Comparison of ENCODE assay signal across 40 cellular contexts in genomic region chr13:97712770-97713169, GRCh38.
"Had no signal": no experiment of that assay in that cellular context is flagged by ENCODE, and none has a peak within 500 bp of the region (broad histone marks: within the 10 kb centered on the region; RNA-seq: fewer than 3 reads in every experiment).

No MANE protein-coding gene starts in this region.

- H3K4me1 Mint-ChIP-seq: activated naive CD4-positive, alpha-beta T cell treated with anti-CD3 and anti-CD28 coated beads, Interleukin-2, amount 10 ng/mL, durations not matched to agents 7 days and 5 days; activated naive CD4-positive, alpha-beta T cell treated with anti-CD3 and anti-CD28 coated beads, Interleukin-2, amount 50 U/mL, for 24 hours; activated naive CD8-positive, alpha-beta T cell treated with anti-CD3 and anti-CD28 coated beads for 36 hours; activated naive CD8-positive, alpha-beta T cell treated with anti-CD3 and anti-CD28 coated beads, Interleukin-2, amount 10 ng/mL, durations not matched to agents 7 days and 5 days; activated naive CD8-positive, alpha-beta T cell treated with anti-CD3 and anti-CD28 coated beads, Interleukin-2, amount 50 U/mL, for 24 hours; activated T-helper 17 cell treated with anti-CD3 and anti-CD28 coated beads, Interleukin-2, amount 50 U/mL, for 72 hours; brain; central memory CD8-positive, alpha-beta T cell had no signal

- FAIRE-seq: astrocyte, bronchial epithelial cell had no signal

- H3K36me3 Mint-ChIP-seq: activated naive CD4-positive, alpha-beta T cell treated with anti-CD3 and anti-CD28 coated beads, Interleukin-2, amount 10 ng/mL, durations not matched to agents 7 days and 5 days; activated naive CD4-positive, alpha-beta T cell treated with anti-CD3 and anti-CD28 coated beads, Interleukin-2, amount 50 U/mL, for 24 hours; activated naive CD4-positive, alpha-beta T cell treated with anti-CD3 and anti-CD28 coated beads, Interleukin-2, amount 50 U/mL, for 72 hours; activated naive CD8-positive, alpha-beta T cell; activated naive CD8-positive, alpha-beta T cell treated with anti-CD3 and anti-CD28 coated beads for 36 hours; activated naive CD8-positive, alpha-beta T cell treated with anti-CD3 and anti-CD28 coated beads, Interleukin-2, amount 10 ng/mL, durations not matched to agents 7 days and 5 days; brain had no signal

- H3K27me3 ChIP-seq: adrenal gland, ascending aorta, body of pancreas, brain microvascular endothelial cell, breast epithelium, cardiac muscle cell had no signal

- H3K27me3 Mint-ChIP-seq: activated naive CD4-positive, alpha-beta T cell treated with anti-CD3 and anti-CD28 coated beads, Interleukin-2, amount 10 ng/mL, durations not matched to agents 7 days and 5 days; activated naive CD4-positive, alpha-beta T cell treated with anti-CD3 and anti-CD28 coated beads, Interleukin-2, amount 50 U/mL, for 24 hours; activated T-cell treated with anti-CD3 and anti-CD28 coated beads, Interleukin-2, amount 50 U/mL, for 24 hours; brain; central memory CD8-positive, alpha-beta T cell had no signal

- H3K9me3 ChIP-seq: adrenal gland, body of pancreas, breast epithelium had no signal

- H3K27ac Mint-ChIP-seq: activated naive CD4-positive, alpha-beta T cell treated with anti-CD3 and anti-CD28 coated beads for 36 hours; activated naive CD4-positive, alpha-beta T cell treated with anti-CD3 and anti-CD28 coated beads, Interleukin-2, amount 10 ng/mL, durations not matched to agents 7 days and 5 days; activated naive CD4-positive, alpha-beta T cell treated with anti-CD3 and anti-CD28 coated beads, Interleukin-2, amount 50 U/mL, for 24 hours; activated naive CD4-positive, alpha-beta T cell treated with anti-CD3 and anti-CD28 coated beads, Interleukin-2, amount 50 U/mL, for 72 hours; activated naive CD8-positive, alpha-beta T cell; activated naive CD8-positive, alpha-beta T cell treated with anti-CD3 and anti-CD28 coated beads for 36 hours; activated naive CD8-positive, alpha-beta T cell treated with anti-CD3 and anti-CD28 coated beads, Interleukin-2, amount 10 ng/mL, durations not matched to agents 7 days and 5 days; activated naive CD8-positive, alpha-beta T cell treated with anti-CD3 and anti-CD28 coated beads, Interleukin-2, amount 50 U/mL, for 24 hours; activated T-cell treated with anti-CD3 and anti-CD28 coated beads, Interleukin-2, amount 50 U/mL, for 24 hours; activated T-cell treated with anti-CD3 and anti-CD28 coated beads, Interleukin-2, amount 50 U/mL, for 72 hours; activated T-helper 1 cell treated with anti-CD3 and anti-CD28 coated beads, Interleukin-12 subunit alpha, Interleukin-12 subunit beta, Interleukin-2, Interleukin-4 antibody, amounts not matched to agents 30 ng/mL and 10 ng/mL and 1 ng/mL, durations not matched to agents 14 hours and 24 hours and 36 hours; activated T-helper 17 cell treated with anti-CD3 and anti-CD28 coated beads, Interleukin-2, amount 50 U/mL, for 72 hours; activated T-helper 2 cell treated with anti-CD3 and anti-CD28 coated beads, Interferon-gamma antibody, Interleukin-2, Interleukin-4, amounts not matched to agents 10 μg/mL and 5 μg/mL and 100 μg/mL, durations not matched to agents 14 hours and 24 hours and 36 hours; brain had no signal

- H3K36me3 ChIP-seq: adrenal gland, ascending aorta, brain microvascular endothelial cell, breast epithelium, cardiac muscle cell had no signal

- H3K4me1 ChIP-seq: adrenal gland, ascending aorta, body of pancreas, breast epithelium had no signal

- H3K4me3 ChIP-seq: adrenal gland, ascending aorta, body of pancreas, breast epithelium, cardiac muscle cell had no signal

- H3K27ac ChIP-seq: adrenal gland, ascending aorta, body of pancreas, brain microvascular endothelial cell, breast epithelium, cardiac muscle cell had no signal

- H3K9me3 Mint-ChIP-seq: activated naive CD4-positive, alpha-beta T cell treated with anti-CD3 and anti-CD28 coated beads, Interleukin-2, amount 10 ng/mL, durations not matched to agents 7 days and 5 days; activated naive CD4-positive, alpha-beta T cell treated with anti-CD3 and anti-CD28 coated beads, Interleukin-2, amount 50 U/mL, for 72 hours; activated naive CD8-positive, alpha-beta T cell treated with anti-CD3 and anti-CD28 coated beads, Interleukin-2, amount 10 ng/mL, durations not matched to agents 7 days and 5 days; activated T-cell treated with anti-CD3 and anti-CD28 coated beads, Interleukin-2, amount 50 U/mL, for 24 hours; activated T-cell treated with anti-CD3 and anti-CD28 coated beads, Interleukin-2, amount 50 U/mL, for 72 hours; activated T-helper 1 cell treated with anti-CD3 and anti-CD28 coated beads, Interleukin-12 subunit alpha, Interleukin-12 subunit beta, Interleukin-2, Interleukin-4 antibody, amounts not matched to agents 30 ng/mL and 10 ng/mL and 1 ng/mL, durations not matched to agents 14 hours and 24 hours and 36 hours; activated T-helper 17 cell treated with anti-CD3 and anti-CD28 coated beads, Interleukin-2, amount 50 U/mL, for 72 hours; activated T-helper 2 cell treated with anti-CD3 and anti-CD28 coated beads, Interferon-gamma antibody, Interleukin-2, Interleukin-4, amounts not matched to agents 10 μg/mL and 5 μg/mL and 100 μg/mL, durations not matched to agents 14 hours and 24 hours and 36 hours; central memory CD8-positive, alpha-beta T cell had no signal

- DNase-seq: activated effector memory CD4-positive, alpha-beta T cell treated with anti-CD3 and anti-CD28 coated beads, Interleukin-2, amount 50 U/mL, for 16 hours; activated effector memory CD4-positive, alpha-beta T cell treated with Interleukin-2 at 50 U/mL for 16 hours; activated gamma-delta T cell; activated gamma-delta T cell treated with Interleukin-2 at 50 U/mL for 16 hours; activated naive CD4-positive, alpha-beta T cell; activated naive CD4-positive, alpha-beta T cell treated with anti-CD3 and anti-CD28 coated beads for 36 hours; activated naive CD4-positive, alpha-beta T cell treated with anti-CD3 and anti-CD28 coated beads, Interleukin-2, amount 10 ng/mL, durations not matched to agents 7 days and 5 days; activated naive CD4-positive, alpha-beta T cell treated with anti-CD3 and anti-CD28 coated beads, Interleukin-2, amount 50 U/mL, for 16 hours; activated naive CD4-positive, alpha-beta T cell treated with Interleukin-2 at 50 U/mL for 16 hours; activated naive CD8-positive, alpha-beta T cell treated with anti-CD3 and anti-CD28 coated beads for 36 hours; activated naive CD8-positive, alpha-beta T cell treated with anti-CD3 and anti-CD28 coated beads, Interleukin-2, amount 10 ng/mL, durations not matched to agents 7 days and 5 days; activated naive CD8-positive, alpha-beta T cell treated with anti-CD3 and anti-CD28 coated beads, Interleukin-2, amount 50 U/mL, for 24 hours; activated T-cell treated with anti-CD3 and anti-CD28 coated beads, Interleukin-2, amount 50 U/mL, for 1 hour; activated T-cell treated with anti-CD3 and anti-CD28 coated beads, Interleukin-2, amount 50 U/mL, for 24 hours; activated T-cell treated with anti-CD3 and anti-CD28 coated beads, Interleukin-2, amount 50 U/mL, for 4 hours; activated T-cell treated with anti-CD3 and anti-CD28 coated beads, Interleukin-2, amount 50 U/mL, for 48 hours; activated T-cell treated with anti-CD3 and anti-CD28 coated beads, Interleukin-2, amount 50 U/mL, for 72 hours; adrenal gland; amniotic stem cell; amygdala; anterior cingulate cortex; aorta; body of pancreas; brain microvascular endothelial cell; caudate nucleus; central memory CD4-positive, alpha-beta T cell; cerebellar nuclear complex had no signal

- H3K4me3 Mint-ChIP-seq: activated naive CD4-positive, alpha-beta T cell treated with anti-CD3 and anti-CD28 coated beads for 36 hours; activated naive CD4-positive, alpha-beta T cell treated with anti-CD3 and anti-CD28 coated beads, Interleukin-2, amount 10 ng/mL, durations not matched to agents 7 days and 5 days; activated naive CD4-positive, alpha-beta T cell treated with anti-CD3 and anti-CD28 coated beads, Interleukin-2, amount 50 U/mL, for 24 hours; activated naive CD8-positive, alpha-beta T cell; activated naive CD8-positive, alpha-beta T cell treated with anti-CD3 and anti-CD28 coated beads for 36 hours; activated naive CD8-positive, alpha-beta T cell treated with anti-CD3 and anti-CD28 coated beads, Interleukin-2, amount 10 ng/mL, durations not matched to agents 7 days and 5 days; activated naive CD8-positive, alpha-beta T cell treated with anti-CD3 and anti-CD28 coated beads, Interleukin-2, amount 50 U/mL, for 24 hours; activated T-cell treated with anti-CD3 and anti-CD28 coated beads, Interleukin-2, amount 50 U/mL, for 24 hours; activated T-cell treated with anti-CD3 and anti-CD28 coated beads, Interleukin-2, amount 50 U/mL, for 4 hours; activated T-cell treated with anti-CD3 and anti-CD28 coated beads, Interleukin-2, amount 50 U/mL, for 72 hours; activated T-helper 1 cell treated with anti-CD3 and anti-CD28 coated beads, Interleukin-12 subunit alpha, Interleukin-12 subunit beta, Interleukin-2, Interleukin-4 antibody, amounts not matched to agents 30 ng/mL and 10 ng/mL and 1 ng/mL, durations not matched to agents 14 hours and 24 hours and 36 hours; activated T-helper 17 cell treated with anti-CD3 and anti-CD28 coated beads, Interleukin-2, amount 50 U/mL, for 72 hours; brain; central memory CD8-positive, alpha-beta T cell had no signal
